Comparison of ENCODE assay signal across 14 cellular contexts in genomic region chr5:160938532-160938931, GRCh38.
DNase-seq lines count a peak whose midpoint lies in the region; ATAC-seq and TF ChIP-seq lines count a peak whose summit lies in the region.
"Had no signal": no experiment of that assay in that cellular context is flagged by ENCODE, and none has a peak within 500 bp of the region (broad histone marks: within the 10 kb centered on the region; RNA-seq: fewer than 3 reads in every experiment).

No MANE protein-coding gene starts in this region.

- peak; percentile 50 for DNase-seq in NCI-H345 (lab: John Stamatoyannopoulos, UW)
- DNase-seq in dermis microvascular lymphatic vessel endothelial cell (ENCODE audit: low read depth in 2 of 2): peak; percentile 42 to 73
- DNase-seq in renal cortical epithelial cell (ENCODE audit: low read depth): peak; percentile 94
- no peak for DNase-seq in activated T-helper 2 cell treated with anti-CD3 and anti-CD28 coated beads, Interferon-gamma antibody, Interleukin-2, Interleukin-4, amounts not matched to agents 10 μg/mL and 5 μg/mL and 100 μg/mL, durations not matched to agents 14 hours and 24 hours and 36 hours (ENCODE audit: low spot score)
- no peak for DNase-seq in neuronal stem cell (ENCODE audit: low spot score)
- DNase-seq: EL; MM.1S; naive thymus-derived CD8-positive, alpha-beta T cell had no signal

- no peak overlapping the region for H2BK120ac ChIP-seq in neuronal stem cell (ENCODE audit: low read depth, low read length)

- no peaks in the 10 kb centered on the region for H3K36me3 Mint-ChIP-seq in activated T-helper 2 cell treated with anti-CD3 and anti-CD28 coated beads, Interferon-gamma antibody, Interleukin-2, Interleukin-4, amounts not matched to agents 10 μg/mL and 5 μg/mL and 100 μg/mL, durations not matched to agents 14 hours and 24 hours and 36 hours (ENCODE audit: low read depth)
- H3K36me3 Mint-ChIP-seq: activated naive CD4-positive, alpha-beta T cell treated with anti-CD3 and anti-CD28 coated beads, Interleukin-2, amount 50 U/mL, for 72 hours; naive thymus-derived CD8-positive, alpha-beta T cell; stimulated activated memory B cell treated with anti-CD40 and anti-IgM and Interleukin-4, amounts not matched to agents 10 μg/mL and 1 μg/mL and 100 μg/mL, for 72 hours had no signal

- no peak overlapping the region for H3K23ac ChIP-seq in neuronal stem cell (ENCODE audit: low read depth, low read length, poor library complexity)

- H2AFZ ChIP-seq in neuronal stem cell (ENCODE audit: low read length): no peak overlapping the region

- H4K91ac ChIP-seq in neuronal stem cell (ENCODE audit: low read depth, low read length, poor library complexity): no peak overlapping the region

- no peak overlapping the region for H3K4me2 ChIP-seq in neuronal stem cell (ENCODE audit: insufficient read depth, low read length, poor library complexity, severe bottlenecking)

- peaks cover 0 to 2% of the 10 kb centered on the region in 2 donors for H3K9me3 ChIP-seq in neuronal stem cell (replicated peaks in 1 of 2; ENCODE audit: control insufficient read depth in 2 of 2, insufficient read depth in 1 of 2, low read depth in 1 of 2, low read length in 2 of 2)

- H3K14ac ChIP-seq in neuronal stem cell (ENCODE audit: low read length): no peak overlapping the region

- H3K4me1 ChIP-seq in neuronal stem cell (ENCODE audit: control insufficient read depth in 2 of 2, insufficient read depth in 1 of 2, low read depth in 1 of 2, low read length in 2 of 2): no peaks in the 10 kb centered on the region
- H3K4me1 ChIP-seq: SJSA1 had no signal

- no peaks in the 10 kb centered on the region for H3K27me3 Mint-ChIP-seq in activated T-helper 2 cell treated with anti-CD3 and anti-CD28 coated beads, Interferon-gamma antibody, Interleukin-2, Interleukin-4, amounts not matched to agents 10 μg/mL and 5 μg/mL and 100 μg/mL, durations not matched to agents 14 hours and 24 hours and 36 hours (ENCODE audit: low read depth)
- H3K27me3 Mint-ChIP-seq: naive thymus-derived CD8-positive, alpha-beta T cell; stimulated activated memory B cell treated with anti-CD40 and anti-IgM and Interleukin-4, amounts not matched to agents 10 μg/mL and 1 μg/mL and 100 μg/mL, for 72 hours had no signal

- H3K4me1 Mint-ChIP-seq in activated T-helper 2 cell treated with anti-CD3 and anti-CD28 coated beads, Interferon-gamma antibody, Interleukin-2, Interleukin-4, amounts not matched to agents 10 μg/mL and 5 μg/mL and 100 μg/mL, durations not matched to agents 14 hours and 24 hours and 36 hours (ENCODE audit: low read depth): no peaks in the 10 kb centered on the region
- H3K4me1 Mint-ChIP-seq: naive thymus-derived CD8-positive, alpha-beta T cell; stimulated activated memory B cell treated with anti-CD40 and anti-IgM and Interleukin-4, amounts not matched to agents 10 μg/mL and 1 μg/mL and 100 μg/mL, for 72 hours had no signal

- H3K27me3 ChIP-seq in neuronal stem cell (ENCODE audit: control insufficient read depth in 3 of 3, insufficient read depth in 3 of 3, low read depth in 1 of 3, low read length in 3 of 3): no peaks in the 10 kb centered on the region
- H3K27me3 ChIP-seq: SJSA1 had no signal

- no peak overlapping the region for H3K4me3 ChIP-seq in neuronal stem cell (ENCODE audit: low read length in 2 of 2)
- H3K4me3 ChIP-seq: coronary artery, SJSA1 had no signal

- no peak for TF ChIP-seq RAD21 in Ishikawa (IDR thresholded peaks at IDR 0.05; ENCODE audit: low read depth)

- no peaks in the 10 kb centered on the region for H3K79me1 ChIP-seq in neuronal stem cell (ENCODE audit: low read depth, low read length)

- H2BK15ac ChIP-seq in neuronal stem cell (ENCODE audit: low read length): no peak overlapping the region

- no peak overlapping the region for H3K9ac ChIP-seq in neuronal stem cell (ENCODE audit: low read depth, low read length, poor library complexity)

- no peak overlapping the region for H2AK5ac ChIP-seq in neuronal stem cell (ENCODE audit: low read depth, low read length)

- H3K9me3 Mint-ChIP-seq in activated T-helper 2 cell treated with anti-CD3 and anti-CD28 coated beads, Interferon-gamma antibody, Interleukin-2, Interleukin-4, amounts not matched to agents 10 μg/mL and 5 μg/mL and 100 μg/mL, durations not matched to agents 14 hours and 24 hours and 36 hours: no peaks in the 10 kb centered on the region
- H3K9me3 Mint-ChIP-seq: activated naive CD4-positive, alpha-beta T cell treated with anti-CD3 and anti-CD28 coated beads, Interleukin-2, amount 50 U/mL, for 72 hours had no signal

- no peak for ATAC-seq in activated CD4-positive, CD25-positive, alpha-beta regulatory T cell treated with anti-CD3 and anti-CD28 coated beads, Interleukin-2, amount 50 U/mL, for 24 hours
- ATAC-seq: activated naive CD4-positive, alpha-beta T cell treated with anti-CD3 and anti-CD28 coated beads, Interleukin-2, amount 50 U/mL, for 72 hours; naive thymus-derived CD8-positive, alpha-beta T cell; stimulated activated memory B cell treated with anti-CD40 and anti-IgM and Interleukin-4, amounts not matched to agents 10 μg/mL and 1 μg/mL and 100 μg/mL, for 72 hours had no signal

- intact Hi-C loops in activated T-helper 2 cell treated with anti-CD3 and anti-CD28 coated beads, Interferon-gamma antibody, Interleukin-2, Interleukin-4, amounts not matched to agents 10 μg/mL and 5 μg/mL and 100 μg/mL, durations not matched to agents 14 hours and 24 hours and 36 hours (cut with micrococcal nuclease): no loop called here

- H3K27ac Mint-ChIP-seq in activated T-helper 2 cell treated with anti-CD3 and anti-CD28 coated beads, Interferon-gamma antibody, Interleukin-2, Interleukin-4, amounts not matched to agents 10 μg/mL and 5 μg/mL and 100 μg/mL, durations not matched to agents 14 hours and 24 hours and 36 hours: no peak overlapping the region
- H3K27ac Mint-ChIP-seq: activated naive CD4-positive, alpha-beta T cell treated with anti-CD3 and anti-CD28 coated beads, Interleukin-2, amount 50 U/mL, for 72 hours; naive thymus-derived CD8-positive, alpha-beta T cell; stimulated activated memory B cell treated with anti-CD40 and anti-IgM and Interleukin-4, amounts not matched to agents 10 μg/mL and 1 μg/mL and 100 μg/mL, for 72 hours had no signal

- H4K8ac ChIP-seq in neuronal stem cell (ENCODE audit: low read depth, low read length): no peak overlapping the region

- WGBS in neuronal stem cell (ENCODE audit: extremely low coverage in 2 of 2, insufficient read length in 2 of 2, insufficient replicate concordance in 1 of 2), 2 donors: no CpG with 5 or more reads among the region's 4 CpGs

- no peak overlapping the region for H2BK5ac ChIP-seq in neuronal stem cell (ENCODE audit: low read length)

- no peak overlapping the region for H3K18ac ChIP-seq in neuronal stem cell (ENCODE audit: low read length)

- no peak overlapping the region for H3K27ac ChIP-seq in neuronal stem cell (replicated peaks; ENCODE audit: low read length)
- H3K27ac ChIP-seq: coronary artery, SJSA1 had no signal

- H2BK12ac ChIP-seq in neuronal stem cell (ENCODE audit: low read length): no peak overlapping the region

- H3K36me3 ChIP-seq in neuronal stem cell (replicated peaks in 1 of 2; ENCODE audit: control insufficient read depth in 2 of 2, insufficient read depth in 2 of 2, low read length in 2 of 2): no peaks in the 10 kb centered on the region
- H3K36me3 ChIP-seq: SJSA1 had no signal

- no peak overlapping the region for H3K4ac ChIP-seq in neuronal stem cell (ENCODE audit: low read length)

- peak; percentile 54; the same call in 1 of the 2 replicates for TF ChIP-seq EP300 in Ishikawa (IDR thresholded peaks at IDR 0.05; ENCODE audit: borderline replicate concordance)

- no peak overlapping the region for H3K4me3 Mint-ChIP-seq in activated T-helper 2 cell treated with anti-CD3 and anti-CD28 coated beads, Interferon-gamma antibody, Interleukin-2, Interleukin-4, amounts not matched to agents 10 μg/mL and 5 μg/mL and 100 μg/mL, durations not matched to agents 14 hours and 24 hours and 36 hours (ENCODE audit: low read depth)
- H3K4me3 Mint-ChIP-seq: naive thymus-derived CD8-positive, alpha-beta T cell; stimulated activated memory B cell treated with anti-CD40 and anti-IgM and Interleukin-4, amounts not matched to agents 10 μg/mL and 1 μg/mL and 100 μg/mL, for 72 hours had no signal

TF ChIP-seq in Ishikawa, 13 proteins besides CTCF, POLR2A, EP300 and RAD21:
- TF ChIP-seq USF1 (IDR thresholded peaks at IDR 0.05) (no peak), CEBPB (IDR thresholded peaks at IDR 0.05) (peak; percentile 88), YY1 (IDR thresholded peaks at IDR 0.05; ENCODE audit: low read depth) (peak; percentile 56; the same call in 1 of the 2 replicates), TCF12 (IDR thresholded peaks at IDR 0.05; ENCODE audit: low read depth) (peak; percentile 63; the same call in 1 of the 2 replicates), CREB1 (IDR thresholded peaks at IDR 0.05; ENCODE audit: low read depth) (no peak), TEAD4 (IDR thresholded peaks at IDR 0.05) (peak; percentile 47; the same call in 1 of the 2 replicates), ZBTB7A (IDR thresholded peaks at IDR 0.05; ENCODE audit: low read depth) (no peak), MAX (IDR thresholded peaks at IDR 0.05) (peak; percentile 42; the same call in 1 of the 2 replicates), NFIC (IDR thresholded peaks at IDR 0.05) (peak; percentile 87), FOXM1 (IDR thresholded peaks at IDR 0.05; ENCODE audit: borderline replicate concordance, low read depth) (no peak)

Comparison
In these comparisons a context has a peak if more than half of its experiments do, and no peak if none do; other contexts are left out.
1. DNase-seq: peak in NCI-H345 (single experiment), dermis microvascular lymphatic vessel endothelial cell (2 of 2) and renal cortical epithelial cell (single experiment); none in activated T-helper 2 cell treated with anti-CD3 and anti-CD28 coated beads, Interferon-gamma antibody, Interleukin-2, Interleukin-4, amounts not matched to agents 10 μg/mL and 5 μg/mL and 100 μg/mL, durations not matched to agents 14 hours and 24 hours and 36 hours (single experiment) and neuronal stem cell (single experiment).